Comparison of ENCODE assay signal across 1 cellular context in the genomic region with DNA sequence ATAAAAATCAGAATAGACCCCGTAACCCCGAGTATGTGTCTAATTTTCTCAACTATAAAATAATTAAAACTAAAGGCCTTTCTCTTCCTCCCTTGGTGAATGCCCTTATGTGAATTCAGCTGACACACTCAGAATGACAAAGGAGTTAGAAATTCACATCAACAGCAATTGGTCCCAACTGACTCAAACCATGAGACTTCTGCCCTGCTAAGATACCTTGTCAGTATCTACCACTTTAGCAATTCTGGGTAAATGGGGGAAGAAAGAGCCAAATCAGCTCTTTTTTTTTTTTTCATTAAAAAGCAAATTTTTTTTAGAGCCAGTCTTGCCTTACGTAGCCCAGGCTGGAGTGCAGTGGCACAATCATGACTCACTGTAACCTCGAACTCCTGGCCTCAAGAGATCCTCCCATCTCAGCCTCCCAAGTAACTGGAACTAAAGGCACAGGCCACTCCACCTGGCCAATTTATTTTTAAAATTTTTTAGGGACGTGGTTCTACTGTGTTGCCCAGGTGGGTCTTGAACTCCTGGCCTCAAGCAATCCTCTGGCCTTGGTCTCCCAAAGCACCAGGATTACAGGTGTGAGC.
TF ChIP-seq lines count a peak whose summit lies in the region.

No MANE protein-coding gene starts in this region.

TF ChIP-seq in K562, 482 proteins besides CTCF, POLR2A, EP300 and RAD21 (continued from another document and continues in another):
- TF ChIP-seq, protein P1, sequence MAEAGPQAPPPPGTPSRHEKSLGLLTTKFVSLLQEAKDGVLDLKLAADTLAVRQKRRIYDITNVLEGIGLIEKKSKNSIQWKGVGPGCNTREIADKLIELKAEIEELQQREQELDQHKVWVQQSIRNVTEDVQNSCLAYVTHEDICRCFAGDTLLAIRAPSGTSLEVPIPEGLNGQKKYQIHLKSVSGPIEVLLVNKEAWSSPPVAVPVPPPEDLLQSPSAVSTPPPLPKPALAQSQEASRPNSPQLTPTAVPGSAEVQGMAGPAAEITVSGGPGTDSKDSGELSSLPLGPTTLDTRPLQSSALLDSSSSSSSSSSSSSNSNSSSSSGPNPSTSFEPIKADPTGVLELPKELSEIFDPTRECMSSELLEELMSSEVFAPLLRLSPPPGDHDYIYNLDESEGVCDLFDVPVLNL (CRISPR knock-in tag; IDR thresholded peaks at IDR 0.05; ENCODE audit: low read depth) = no peak
- TF ChIP-seq, protein P2, sequence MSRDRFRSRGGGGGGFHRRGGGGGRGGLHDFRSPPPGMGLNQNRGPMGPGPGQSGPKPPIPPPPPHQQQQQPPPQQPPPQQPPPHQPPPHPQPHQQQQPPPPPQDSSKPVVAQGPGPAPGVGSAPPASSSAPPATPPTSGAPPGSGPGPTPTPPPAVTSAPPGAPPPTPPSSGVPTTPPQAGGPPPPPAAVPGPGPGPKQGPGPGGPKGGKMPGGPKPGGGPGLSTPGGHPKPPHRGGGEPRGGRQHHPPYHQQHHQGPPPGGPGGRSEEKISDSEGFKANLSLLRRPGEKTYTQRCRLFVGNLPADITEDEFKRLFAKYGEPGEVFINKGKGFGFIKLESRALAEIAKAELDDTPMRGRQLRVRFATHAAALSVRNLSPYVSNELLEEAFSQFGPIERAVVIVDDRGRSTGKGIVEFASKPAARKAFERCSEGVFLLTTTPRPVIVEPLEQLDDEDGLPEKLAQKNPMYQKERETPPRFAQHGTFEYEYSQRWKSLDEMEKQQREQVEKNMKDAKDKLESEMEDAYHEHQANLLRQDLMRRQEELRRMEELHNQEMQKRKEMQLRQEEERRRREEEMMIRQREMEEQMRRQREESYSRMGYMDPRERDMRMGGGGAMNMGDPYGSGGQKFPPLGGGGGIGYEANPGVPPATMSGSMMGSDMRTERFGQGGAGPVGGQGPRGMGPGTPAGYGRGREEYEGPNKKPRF (IDR thresholded peaks at IDR 0.05; ENCODE audit: low read depth, low read length) = no peak
- TF ChIP-seq CBFA2T3 (IDR thresholded peaks at IDR 0.05) (peak; percentile 77), DDX20 (tag; IDR thresholded peaks at IDR 0.05; ENCODE audit: low read depth) (no peak), ZFPM2 (CRISPR knock-in tag; IDR thresholded peaks at IDR 0.05) (no peak), SMARCC2 (IDR thresholded peaks at IDR 0.05; ENCODE audit: low read depth) (no peak), HMG20A (CRISPR knock-in tag; conservative IDR thresholded peaks at IDR 0.05) (no peak), ETS2 (tag; IDR thresholded peaks at IDR 0.05; ENCODE audit: borderline replicate concordance, poor library complexity, severe bottlenecking) (no peak), ATF7 (IDR thresholded peaks at IDR 0.05) (no peak), ZNF785 (CRISPR knock-in tag; IDR thresholded peaks at IDR 0.05) (no peak), MCM2 (IDR thresholded peaks at IDR 0.05; ENCODE audit: low read depth) (no peak), ZNF24 (IDR thresholded peaks at IDR 0.05) (no peak), TCF3 (CRISPR knock-in tag; IDR thresholded peaks at IDR 0.05) (peak; percentile 62), STAT5B (CRISPR knock-in tag; IDR thresholded peaks at IDR 0.05) (no peak), BACH1 (tag; IDR thresholded peaks at IDR 0.05) (no peak), ZNF444 (CRISPR knock-in tag; IDR thresholded peaks at IDR 0.05) (no peak), LARP7 (IDR thresholded peaks at IDR 0.05) (no peak), CEBPG (CRISPR knock-in tag; IDR thresholded peaks at IDR 0.05) (no peak), CEBPG (tag; conservative IDR thresholded peaks at IDR 0.05 in 1 of 2, IDR thresholded peaks at IDR 0.05 in 1 of 2) (no peak), GATAD2B (IDR thresholded peaks at IDR 0.05; ENCODE audit: borderline replicate concordance) (no peak), ZNF668 (CRISPR knock-in tag; IDR thresholded peaks at IDR 0.05) (no peak), MYBL2 (IDR thresholded peaks at IDR 0.05; ENCODE audit: low read depth) (no peak), MYBL2 (CRISPR knock-in tag; IDR thresholded peaks at IDR 0.05; ENCODE audit: borderline replicate concordance) (no peak), POLR2AphosphoS5 (IDR thresholded peaks at IDR 0.05; ENCODE audit: control insufficient read depth, insufficient read depth, low read depth, low read length) (peak; percentile 27; the same call in 1 of the 2 replicates), CREBBP (IDR thresholded peaks at IDR 0.05; ENCODE audit: low read depth, low read length) (no peak), HDAC8 (tag; IDR thresholded peaks at IDR 0.05) (no peak), HLTF (IDR thresholded peaks at IDR 0.05) (no peak), CBX8 (IDR thresholded peaks at IDR 0.05; ENCODE audit: borderline replicate concordance, extremely low read depth, low read depth, low read length, poor library complexity, severe bottlenecking) (no peak), HEY1 (CRISPR knock-in tag; IDR thresholded peaks at IDR 0.05; ENCODE audit: borderline replicate concordance) (no peak), FOXA1 (IDR thresholded peaks at IDR 0.05; ENCODE audit: borderline replicate concordance) (no peak), SPI1 (IDR thresholded peaks at IDR 0.05; ENCODE audit: borderline replicate concordance, low read depth, low read length) (no peak), ZBED1 (IDR thresholded peaks at IDR 0.05) (no peak), FOXM1 (IDR thresholded peaks at IDR 0.05; ENCODE audit: low read depth) (no peak), FOXM1 (CRISPR knock-in tag; IDR thresholded peaks at IDR 0.05; ENCODE audit: low read depth) (no peak), TAF9B (IDR thresholded peaks at IDR 0.05; ENCODE audit: partially characterized antibody) (peak; percentile 17), ZNF717 (CRISPR knock-in tag; IDR thresholded peaks at IDR 0.05) (no peak), ESRRB (CRISPR knock-in tag; IDR thresholded peaks at IDR 0.05; ENCODE audit: borderline replicate concordance) (no peak), ZNF121 (CRISPR knock-in tag; conservative IDR thresholded peaks at IDR 0.05) (no peak), CBFB (CRISPR knock-in tag; IDR thresholded peaks at IDR 0.05) (no peak), TBL1XR1 (IDR thresholded peaks at IDR 0.05; ENCODE audit: low read length in 2 of 2) (no peak; a peak in 1 of 4 replicates), SRSF7 (optimal IDR thresholded peaks at IDR 0.05; ENCODE audit: low read depth, low read length) (no peak), ZBTB1 (CRISPR knock-in tag; IDR thresholded peaks at IDR 0.05; ENCODE audit: borderline replicate concordance, low read depth) (no peak), XRCC3 (IDR thresholded peaks at IDR 0.05) (no peak), ZFP30 (CRISPR knock-in tag; IDR thresholded peaks at IDR 0.05; ENCODE audit: borderline replicate concordance) (no peak)
- TF ChIP-seq, protein P3, sequence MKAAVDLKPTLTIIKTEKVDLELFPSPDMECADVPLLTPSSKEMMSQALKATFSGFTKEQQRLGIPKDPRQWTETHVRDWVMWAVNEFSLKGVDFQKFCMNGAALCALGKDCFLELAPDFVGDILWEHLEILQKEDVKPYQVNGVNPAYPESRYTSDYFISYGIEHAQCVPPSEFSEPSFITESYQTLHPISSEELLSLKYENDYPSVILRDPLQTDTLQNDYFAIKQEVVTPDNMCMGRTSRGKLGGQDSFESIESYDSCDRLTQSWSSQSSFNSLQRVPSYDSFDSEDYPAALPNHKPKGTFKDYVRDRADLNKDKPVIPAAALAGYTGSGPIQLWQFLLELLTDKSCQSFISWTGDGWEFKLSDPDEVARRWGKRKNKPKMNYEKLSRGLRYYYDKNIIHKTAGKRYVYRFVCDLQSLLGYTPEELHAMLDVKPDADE (conservative IDR thresholded peaks at IDR 0.05; ENCODE audit: control insufficient read depth, low read depth, low read length) = no peak
- TF ChIP-seq, protein P4, sequence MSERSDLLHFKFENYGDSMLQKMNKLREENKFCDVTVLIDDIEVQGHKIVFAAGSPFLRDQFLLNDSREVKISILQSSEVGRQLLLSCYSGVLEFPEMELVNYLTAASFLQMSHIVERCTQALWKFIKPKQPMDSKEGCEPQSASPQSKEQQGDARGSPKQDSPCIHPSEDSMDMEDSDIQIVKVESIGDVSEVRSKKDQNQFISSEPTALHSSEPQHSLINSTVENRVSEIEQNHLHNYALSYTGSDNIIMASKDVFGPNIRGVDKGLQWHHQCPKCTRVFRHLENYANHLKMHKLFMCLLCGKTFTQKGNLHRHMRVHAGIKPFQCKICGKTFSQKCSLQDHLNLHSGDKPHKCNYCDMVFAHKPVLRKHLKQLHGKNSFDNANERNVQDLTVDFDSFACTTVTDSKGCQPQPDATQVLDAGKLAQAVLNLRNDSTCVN (CRISPR knock-in tag; IDR thresholded peaks at IDR 0.05) = no peak
- TF ChIP-seq, protein P5, sequence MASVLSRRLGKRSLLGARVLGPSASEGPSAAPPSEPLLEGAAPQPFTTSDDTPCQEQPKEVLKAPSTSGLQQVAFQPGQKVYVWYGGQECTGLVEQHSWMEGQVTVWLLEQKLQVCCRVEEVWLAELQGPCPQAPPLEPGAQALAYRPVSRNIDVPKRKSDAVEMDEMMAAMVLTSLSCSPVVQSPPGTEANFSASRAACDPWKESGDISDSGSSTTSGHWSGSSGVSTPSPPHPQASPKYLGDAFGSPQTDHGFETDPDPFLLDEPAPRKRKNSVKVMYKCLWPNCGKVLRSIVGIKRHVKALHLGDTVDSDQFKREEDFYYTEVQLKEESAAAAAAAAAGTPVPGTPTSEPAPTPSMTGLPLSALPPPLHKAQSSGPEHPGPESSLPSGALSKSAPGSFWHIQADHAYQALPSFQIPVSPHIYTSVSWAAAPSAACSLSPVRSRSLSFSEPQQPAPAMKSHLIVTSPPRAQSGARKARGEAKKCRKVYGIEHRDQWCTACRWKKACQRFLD (CRISPR knock-in tag; IDR thresholded peaks at IDR 0.05) = no peak
- TF ChIP-seq, protein P6, sequence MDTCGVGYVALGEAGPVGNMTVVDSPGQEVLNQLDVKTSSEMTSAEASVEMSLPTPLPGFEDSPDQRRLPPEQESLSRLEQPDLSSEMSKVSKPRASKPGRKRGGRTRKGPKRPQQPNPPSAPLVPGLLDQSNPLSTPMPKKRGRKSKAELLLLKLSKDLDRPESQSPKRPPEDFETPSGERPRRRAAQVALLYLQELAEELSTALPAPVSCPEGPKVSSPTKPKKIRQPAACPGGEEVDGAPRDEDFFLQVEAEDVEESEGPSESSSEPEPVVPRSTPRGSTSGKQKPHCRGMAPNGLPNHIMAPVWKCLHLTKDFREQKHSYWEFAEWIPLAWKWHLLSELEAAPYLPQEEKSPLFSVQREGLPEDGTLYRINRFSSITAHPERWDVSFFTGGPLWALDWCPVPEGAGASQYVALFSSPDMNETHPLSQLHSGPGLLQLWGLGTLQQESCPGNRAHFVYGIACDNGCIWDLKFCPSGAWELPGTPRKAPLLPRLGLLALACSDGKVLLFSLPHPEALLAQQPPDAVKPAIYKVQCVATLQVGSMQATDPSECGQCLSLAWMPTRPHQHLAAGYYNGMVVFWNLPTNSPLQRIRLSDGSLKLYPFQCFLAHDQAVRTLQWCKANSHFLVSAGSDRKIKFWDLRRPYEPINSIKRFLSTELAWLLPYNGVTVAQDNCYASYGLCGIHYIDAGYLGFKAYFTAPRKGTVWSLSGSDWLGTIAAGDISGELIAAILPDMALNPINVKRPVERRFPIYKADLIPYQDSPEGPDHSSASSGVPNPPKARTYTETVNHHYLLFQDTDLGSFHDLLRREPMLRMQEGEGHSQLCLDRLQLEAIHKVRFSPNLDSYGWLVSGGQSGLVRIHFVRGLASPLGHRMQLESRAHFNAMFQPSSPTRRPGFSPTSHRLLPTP (IDR thresholded peaks at IDR 0.05; ENCODE audit: borderline replicate concordance, extremely low read depth, insufficient read length) = no peak
- TF ChIP-seq, protein P7, sequence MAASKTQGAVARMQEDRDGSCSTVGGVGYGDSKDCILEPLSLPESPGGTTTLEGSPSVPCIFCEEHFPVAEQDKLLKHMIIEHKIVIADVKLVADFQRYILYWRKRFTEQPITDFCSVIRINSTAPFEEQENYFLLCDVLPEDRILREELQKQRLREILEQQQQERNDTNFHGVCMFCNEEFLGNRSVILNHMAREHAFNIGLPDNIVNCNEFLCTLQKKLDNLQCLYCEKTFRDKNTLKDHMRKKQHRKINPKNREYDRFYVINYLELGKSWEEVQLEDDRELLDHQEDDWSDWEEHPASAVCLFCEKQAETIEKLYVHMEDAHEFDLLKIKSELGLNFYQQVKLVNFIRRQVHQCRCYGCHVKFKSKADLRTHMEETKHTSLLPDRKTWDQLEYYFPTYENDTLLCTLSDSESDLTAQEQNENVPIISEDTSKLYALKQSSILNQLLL (CRISPR knock-in tag; IDR thresholded peaks at IDR 0.05; ENCODE audit: borderline replicate concordance) = no peak
- TF ChIP-seq, protein P8, sequence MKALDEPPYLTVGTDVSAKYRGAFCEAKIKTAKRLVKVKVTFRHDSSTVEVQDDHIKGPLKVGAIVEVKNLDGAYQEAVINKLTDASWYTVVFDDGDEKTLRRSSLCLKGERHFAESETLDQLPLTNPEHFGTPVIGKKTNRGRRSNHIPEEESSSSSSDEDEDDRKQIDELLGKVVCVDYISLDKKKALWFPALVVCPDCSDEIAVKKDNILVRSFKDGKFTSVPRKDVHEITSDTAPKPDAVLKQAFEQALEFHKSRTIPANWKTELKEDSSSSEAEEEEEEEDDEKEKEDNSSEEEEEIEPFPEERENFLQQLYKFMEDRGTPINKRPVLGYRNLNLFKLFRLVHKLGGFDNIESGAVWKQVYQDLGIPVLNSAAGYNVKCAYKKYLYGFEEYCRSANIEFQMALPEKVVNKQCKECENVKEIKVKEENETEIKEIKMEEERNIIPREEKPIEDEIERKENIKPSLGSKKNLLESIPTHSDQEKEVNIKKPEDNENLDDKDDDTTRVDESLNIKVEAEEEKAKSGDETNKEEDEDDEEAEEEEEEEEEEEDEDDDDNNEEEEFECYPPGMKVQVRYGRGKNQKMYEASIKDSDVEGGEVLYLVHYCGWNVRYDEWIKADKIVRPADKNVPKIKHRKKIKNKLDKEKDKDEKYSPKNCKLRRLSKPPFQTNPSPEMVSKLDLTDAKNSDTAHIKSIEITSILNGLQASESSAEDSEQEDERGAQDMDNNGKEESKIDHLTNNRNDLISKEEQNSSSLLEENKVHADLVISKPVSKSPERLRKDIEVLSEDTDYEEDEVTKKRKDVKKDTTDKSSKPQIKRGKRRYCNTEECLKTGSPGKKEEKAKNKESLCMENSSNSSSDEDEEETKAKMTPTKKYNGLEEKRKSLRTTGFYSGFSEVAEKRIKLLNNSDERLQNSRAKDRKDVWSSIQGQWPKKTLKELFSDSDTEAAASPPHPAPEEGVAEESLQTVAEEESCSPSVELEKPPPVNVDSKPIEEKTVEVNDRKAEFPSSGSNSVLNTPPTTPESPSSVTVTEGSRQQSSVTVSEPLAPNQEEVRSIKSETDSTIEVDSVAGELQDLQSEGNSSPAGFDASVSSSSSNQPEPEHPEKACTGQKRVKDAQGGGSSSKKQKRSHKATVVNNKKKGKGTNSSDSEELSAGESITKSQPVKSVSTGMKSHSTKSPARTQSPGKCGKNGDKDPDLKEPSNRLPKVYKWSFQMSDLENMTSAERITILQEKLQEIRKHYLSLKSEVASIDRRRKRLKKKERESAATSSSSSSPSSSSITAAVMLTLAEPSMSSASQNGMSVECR (CRISPR knock-in tag; IDR thresholded peaks at IDR 0.05) = no peak
